ENCODE assay signal across 25 cellular contexts in genomic region chr3:40079845-40080240, GRCh38.
DNase-seq lines count a peak whose midpoint lies in the region; TF ChIP-seq lines count a peak whose summit lies in the region.
"Had no signal": no experiment of that assay in that cellular context is flagged by ENCODE, and none has a peak within 500 bp of the region (broad histone marks: within the 10 kb centered on the region; RNA-seq: fewer than 3 reads in every experiment).

No MANE protein-coding gene starts in this region.

- H3K4me1 ChIP-seq in GM23248 (ENCODE audit: insufficient read depth) (peaks cover 30% of the 10 kb centered on the region), ascending aorta (peaks cover 5 to 7% of the 10 kb centered on the region in 2 donors), SJCRH30 (no peaks in the 10 kb centered on the region)

- DNase-seq in GM23248: peak; percentile 75
- no peak for DNase-seq in ascending aorta (ENCODE audit: low spot score in 2 of 2)
- DNase-seq in fibroblast of mammary gland (ENCODE audit: low read depth): peak; percentile 45
- no peak for DNase-seq in osteocyte (ENCODE audit: extremely low spot score, unreplicated experiment)
- no peak for DNase-seq in SJCRH30
- DNase-seq in endothelial cell (ENCODE audit: low spot score): no peak
- no peak for DNase-seq in NCI-H1092 (lab: John Stamatoyannopoulos, UW)
- DNase-seq in posterior vena cava (ENCODE audit: low spot score): no peak
- DNase-seq: activated CD4-positive, alpha-beta T cell treated with anti-CD3 and anti-CD28 coated beads, Interleukin-2, amount 50 U/mL, for 1 hour; H7; head of caudate nucleus; left colon; naive B cell; NCI-H2081 treated with DMSO at 0.1 percent for 48 hours; NCI-H82; occipital lobe; retina; stimulated activated CD4-positive, alpha-beta T cell treated with anti-CD3 and anti-CD28 coated beads, Interleukin-4, amount 100 ng/mL, for 24 hours; stimulated activated naive CD4-positive, alpha-beta T cell; T-helper 9 cell had no signal

- no peaks in the 10 kb centered on the region for H4K20me1 ChIP-seq in GM23248 (ENCODE audit: insufficient read depth)

- H3K36me3 Mint-ChIP-seq in osteocyte (ENCODE audit: unreplicated experiment) (no peaks in the 10 kb centered on the region), endothelial cell (ENCODE audit: low read depth, unreplicated experiment) (peaks cover 3% of the 10 kb centered on the region)
- H3K36me3 Mint-ChIP-seq: activated naive CD4-positive, alpha-beta T cell treated with anti-CD3 and anti-CD28 coated beads, Interleukin-2, amount 50 U/mL, for 72 hours; WTC11 had no signal

- no peaks in the 10 kb centered on the region for H3K36me3 ChIP-seq in GM23248 (ENCODE audit: low read depth)
- no peaks in the 10 kb centered on the region for H3K36me3 ChIP-seq in ascending aorta
- H3K36me3 ChIP-seq in SJCRH30: no peaks in the 10 kb centered on the region
- H3K36me3 ChIP-seq: thoracic aorta had no signal

- H2AFZ ChIP-seq in GM23248: no peak overlapping the region

- no peaks in the 10 kb centered on the region for H3K79me2 ChIP-seq in GM23248 (ENCODE audit: insufficient read depth)

- H3K9me2 ChIP-seq in GM23248 (ENCODE audit: insufficient read depth): no peaks in the 10 kb centered on the region

- H3K4me3 ChIP-seq in GM23248: peak overlapping the region; percentile 22
- H3K4me3 ChIP-seq in ascending aorta: no peak overlapping the region
- H3K4me3 ChIP-seq in fibroblast of mammary gland (ENCODE audit: control insufficient read depth, low read depth, low read length): no peak overlapping the region
- no peak overlapping the region for H3K4me3 ChIP-seq in SJCRH30
- H3K4me3 ChIP-seq: thoracic aorta had no signal

- H3K27ac ChIP-seq in GM23248 (peak overlapping the region; percentile 55), ascending aorta (peak overlapping the region; percentile 42 to 73), SJCRH30 (no peak overlapping the region)
- H3K27ac ChIP-seq: C4-2B, HL-60 had no signal

- H3F3A ChIP-seq in GM23248 (ENCODE audit: insufficient read depth): peaks cover 32% of the 10 kb centered on the region

- H3K4me1 Mint-ChIP-seq in osteocyte (ENCODE audit: unreplicated experiment) (peaks cover 27% of the 10 kb centered on the region), endothelial cell (ENCODE audit: unreplicated experiment) (no peaks in the 10 kb centered on the region)
- H3K4me1 Mint-ChIP-seq: naive B cell, WTC11 had no signal

- H3K4me3 Mint-ChIP-seq in osteocyte (ENCODE audit: unreplicated experiment) (no peak overlapping the region), endothelial cell (ENCODE audit: unreplicated experiment) (no peak overlapping the region)
- H3K4me3 Mint-ChIP-seq: naive B cell, WTC11 had no signal

- H3K27me3 ChIP-seq in GM23248 (replicated peaks; ENCODE audit: insufficient read depth) (no peaks in the 10 kb centered on the region), ascending aorta (no peaks in the 10 kb centered on the region), SJCRH30 (no peaks in the 10 kb centered on the region)

- H3K27ac Mint-ChIP-seq in osteocyte (ENCODE audit: unreplicated experiment) (peak overlapping the region; percentile 63), endothelial cell (ENCODE audit: unreplicated experiment) (no peak overlapping the region)
- H3K27ac Mint-ChIP-seq: activated naive CD4-positive, alpha-beta T cell treated with anti-CD3 and anti-CD28 coated beads, Interleukin-2, amount 50 U/mL, for 72 hours; naive B cell; WTC11 had no signal

- no peak overlapping the region for H3K9ac ChIP-seq in GM23248

- H3K9me3 Mint-ChIP-seq in osteocyte (ENCODE audit: unreplicated experiment) (peaks cover 12% of the 10 kb centered on the region), endothelial cell (ENCODE audit: unreplicated experiment) (no peaks in the 10 kb centered on the region)

- in situ Hi-C loops in GM23248 (cut with MboI): no loop called here

- TF ChIP-seq CTCF in ascending aorta (IDR thresholded peaks at IDR 0.05): no peak
- TF ChIP-seq CTCF in fibroblast of mammary gland (conservative IDR thresholded peaks at IDR 0.05; ENCODE audit: control insufficient read depth, insufficient read depth, low read depth, low read length): no peak
- TF ChIP-seq CTCF in osteocyte (IDR thresholded peaks at IDR 0.05): no peak
- no peak for TF ChIP-seq CTCF in endothelial cell (IDR thresholded peaks at IDR 0.05; ENCODE audit: unreplicated experiment)

- intact Hi-C loops in ascending aorta (cut with DNase I) (no loop called here), posterior vena cava (cut with DNase I) (no loop called here)

- peak overlapping the region; percentile 43 for H3K4me2 ChIP-seq in GM23248 (ENCODE audit: unreplicated experiment)

- H3K9me3 ChIP-seq in GM23248 (ENCODE audit: low read depth) (no peaks in the 10 kb centered on the region), ascending aorta (no peaks in the 10 kb centered on the region), SJCRH30 (replicated peaks) (no peaks in the 10 kb centered on the region)
- H3K9me3 ChIP-seq: thoracic aorta had no signal

- H3K27me3 Mint-ChIP-seq in osteocyte (ENCODE audit: unreplicated experiment) (no peaks in the 10 kb centered on the region), endothelial cell (ENCODE audit: unreplicated experiment) (no peaks in the 10 kb centered on the region)

Comparison
In these comparisons a context has a peak if more than half of its experiments do, and no peak if none do; other contexts are left out.
1. DNase-seq: peak in GM23248 (single experiment) and fibroblast of mammary gland (single experiment); none in ascending aorta (0 of 2), osteocyte (single experiment), SJCRH30 (0 of 2), endothelial cell (single experiment), NCI-H1092 (single experiment) and posterior vena cava (single experiment).